ENCODE assay signal across 8 cellular contexts in the genomic region with DNA sequence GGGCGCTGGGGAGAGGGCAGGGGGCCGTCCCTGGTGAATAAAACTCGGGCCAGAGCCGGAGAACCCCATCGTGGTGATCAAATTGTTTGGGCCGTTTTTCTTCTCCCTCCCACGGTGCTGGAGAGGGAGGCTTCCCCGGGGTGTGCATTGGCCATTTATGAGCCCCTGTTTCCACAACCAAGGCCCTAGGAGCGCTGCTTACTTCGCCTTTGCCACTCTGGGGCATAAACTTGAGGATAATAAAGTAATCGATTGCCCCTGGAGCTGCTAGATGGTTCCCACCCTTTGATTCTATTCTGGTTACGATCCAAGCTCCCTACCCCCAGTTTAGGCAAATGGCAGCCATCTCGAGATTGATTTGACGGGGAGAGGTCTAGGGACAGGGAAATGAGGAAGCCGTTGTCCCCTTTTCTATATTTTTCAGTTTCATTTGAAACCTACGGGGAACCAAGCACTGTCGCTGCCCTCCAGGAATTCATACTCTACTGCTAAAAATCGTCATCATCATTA. TPM values are rescaled to one million over a fixed set of nuclear protein-coding genes. Genes with fewer than 3 reads are reported as not detected.
DNase-seq lines count a peak whose midpoint lies in the region; ATAC-seq, FAIRE-seq and TF ChIP-seq lines count a peak whose summit lies in the region.

No MANE protein-coding gene starts in this region.

- no peaks in the 10 kb centered on the region for H3K9me2 ChIP-seq in DOHH2 (replicated peaks; ENCODE audit: control insufficient read depth, low read length)

- H3K9ac ChIP-seq in astrocyte (ENCODE audit: low read length) (peak overlapping the region; percentile 86), iPS-20b (ENCODE audit: low read depth, low read length) (peak overlapping the region; percentile 85)

- peak overlapping the region; percentile 39 for H3K27ac ChIP-seq in DOHH2 (ENCODE audit: low read depth, low read length)
- peak overlapping the region; percentile 67 for H3K27ac ChIP-seq in astrocyte (ENCODE audit: low read depth, low read length)
- H3K27ac ChIP-seq in iPS-20b (ENCODE audit: low read length) = peak overlapping the region; percentile 2
- peak overlapping the region in 7 of 8 donors; percentile 6 to 86 (median 76) for H3K27ac ChIP-seq in spleen

- H3F3A ChIP-seq in DOHH2 (ENCODE audit: control insufficient read depth, insufficient read depth) = peaks cover 7% of the 10 kb centered on the region

- H4K20me1 ChIP-seq in DOHH2 (ENCODE audit: control insufficient read depth, insufficient read depth, low read depth, low read length) (no peaks in the 10 kb centered on the region; the same call in 1 of the 2 replicates), astrocyte (ENCODE audit: insufficient read depth, low read length) (peaks cover 16% of the 10 kb centered on the region)

- peaks cover 7% of the 10 kb centered on the region for H3K4me1 Mint-ChIP-seq in astrocyte (ENCODE audit: low read depth, unreplicated experiment)

- H3K27me3 ChIP-seq in DOHH2 (ENCODE audit: control insufficient read depth, low read length) (no peaks in the 10 kb centered on the region), MG63 (no peaks in the 10 kb centered on the region), astrocyte (ENCODE audit: insufficient read depth, low read length) (no peaks in the 10 kb centered on the region), iPS-20b (ENCODE audit: insufficient read depth, low read length) (no peaks in the 10 kb centered on the region), spleen (replicated peaks in 1 of 7) (no peaks in the 10 kb centered on the region)

- WGBS in spleen, 5 donors = 0 to 4% (median 1%) methylated on average over 14 to 18 of the region's 18 CpGs

- peak overlapping the region; percentile 97 for H3K4me3 ChIP-seq in DOHH2 (ENCODE audit: low read length)
- peak overlapping the region; percentile 96 for H3K4me3 ChIP-seq in MG63
- peak overlapping the region; percentile 90 for H3K4me3 ChIP-seq in astrocyte (ENCODE audit: insufficient read depth, low read depth, low read length)
- H3K4me3 ChIP-seq in iPS-20b (ENCODE audit: low read length) = peak overlapping the region; percentile 95
- H3K4me3 ChIP-seq in spleen = peak overlapping the region; percentile 85 to 99 (median 97)

- ATAC-seq in HG02678 (IDR thresholded peaks at IDR 0.05; ENCODE audit: unreplicated experiment) = no peak
- no peak for ATAC-seq in GM21528 (IDR thresholded peaks at IDR 0.05; ENCODE audit: low FRiP score, unreplicated experiment)

- peaks cover 4% of the 10 kb centered on the region for H3K36me3 Mint-ChIP-seq in astrocyte (ENCODE audit: low read depth, unreplicated experiment)

- peaks cover 52% of the 10 kb centered on the region for H3K4me1 ChIP-seq in DOHH2 (ENCODE audit: control insufficient read depth, low read length)
- peaks cover 6% of the 10 kb centered on the region for H3K4me1 ChIP-seq in astrocyte (ENCODE audit: insufficient read depth, low read length)
- peaks cover 24% of the 10 kb centered on the region for H3K4me1 ChIP-seq in iPS-20b (ENCODE audit: insufficient read depth, low read length)
- peaks cover 7 to 67% (median 51%) of the 10 kb centered on the region in 6 donors for H3K4me1 ChIP-seq in spleen

- TF ChIP-seq CTCF in DOHH2 (IDR thresholded peaks at IDR 0.05; ENCODE audit: low read depth, low read length, poor library complexity, severe bottlenecking) (no peak), astrocyte (IDR thresholded peaks at IDR 0.05; ENCODE audit: insufficient read depth, low read depth, low read length) (no peak), spleen (IDR thresholded peaks at IDR 0.05 in 8 of 11, conservative IDR thresholded peaks at IDR 0.05 in 3 of 11) (no peak)

- intact Hi-C loops in spleen (cut with DNase I; ENCODE audit: low total_unique reads) = no loop called here

- DNase-seq in MG63 (no peak), astrocyte (ENCODE audit: low read depth) (no peak), spleen (no peak), cortex of kidney (lab: John Stamatoyannopoulos, UW) (no peak)

- no peak for FAIRE-seq in astrocyte (lab: Jason Lieb, UNC)

- H3K4me3 Mint-ChIP-seq in astrocyte (ENCODE audit: unreplicated experiment) = peak overlapping the region; percentile 100

- no peak for TF ChIP-seq POLR2A in spleen (IDR thresholded peaks at IDR 0.05)

- no peaks in the 10 kb centered on the region for H3K27me3 Mint-ChIP-seq in astrocyte (ENCODE audit: low read depth, unreplicated experiment)

- H3K36me3 ChIP-seq in DOHH2 (ENCODE audit: control insufficient read depth, low read length) (peaks cover 42% of the 10 kb centered on the region), MG63 (peaks cover 22% of the 10 kb centered on the region), astrocyte (ENCODE audit: insufficient read depth, low read length) (no peaks in the 10 kb centered on the region), iPS-20b (ENCODE audit: insufficient read depth, low read depth, low read length) (peaks cover 19% of the 10 kb centered on the region), spleen (peaks cover 0 to 20% (median 11%) of the 10 kb centered on the region in 6 donors)

- H3K79me2 ChIP-seq in DOHH2 (ENCODE audit: control insufficient read depth, low read length) (peaks cover 68% of the 10 kb centered on the region), astrocyte (ENCODE audit: insufficient read depth, low read length) (peaks cover 30% of the 10 kb centered on the region)

- peak overlapping the region; percentile 86 for H3K4me2 ChIP-seq in DOHH2 (ENCODE audit: low read length)
- H3K4me2 ChIP-seq in astrocyte (ENCODE audit: low read length) = peak overlapping the region; percentile 92

- no peaks in the 10 kb centered on the region for H3K9me3 Mint-ChIP-seq in astrocyte (ENCODE audit: unreplicated experiment)

- H3K9me3 ChIP-seq in DOHH2 (ENCODE audit: control insufficient read depth, insufficient read depth, low read length) (no peaks in the 10 kb centered on the region), MG63 (no peaks in the 10 kb centered on the region), astrocyte (ENCODE audit: insufficient read depth, low read depth, low read length) (no peaks in the 10 kb centered on the region), iPS-20b (ENCODE audit: insufficient read depth, low read depth, low read length) (no peaks in the 10 kb centered on the region), spleen (no peaks in the 10 kb centered on the region)

- peak overlapping the region; percentile 94 for H2AFZ ChIP-seq in astrocyte (ENCODE audit: low read depth, low read length)

- no peak overlapping the region for H3K27ac Mint-ChIP-seq in astrocyte (ENCODE audit: unreplicated experiment)

RNA-seq across cellular contexts. Expression of a gene that starts 0.7 kb away (rescaled TPM):
- total RNA-seq in MG63 (2014; rRNA removed; shearing (Covaris generic); ENCODE audit: low replicate concordance) = 10.7 TPM in 2 replicates
- total RNA-seq in astrocyte = 14.6 and 14.7 TPM in 2 replicates
- total RNA-seq in spleen = 10 to 100 TPM; 13.3 to 24.9 (median 15.9) TPM
- polyA plus RNA-seq in spleen = 1 to 10 TPM; 2.8 to 5.3 (median 4.1) TPM

RNA-seq across cellular contexts. Expression of a gene that starts 2.5 kb away (rescaled TPM):
- 35.3 and 37.9 TPM in 2 replicates for total RNA-seq in MG63 (2014; rRNA removed; shearing (Covaris generic); ENCODE audit: low replicate concordance)
- total RNA-seq in astrocyte (94.7 and 99.7 TPM in 2 replicates), spleen (10 to 100 TPM; 26.4 to 40.5 (median 31.3) TPM)
- polyA plus RNA-seq in spleen = 10 to 100 TPM; 13.5 to 18.1 (median 14.8) TPM

RNA-seq across cellular contexts. Expression of a gene that starts 31.1 kb away (rescaled TPM):
- 6.7 and 7.6 TPM in 2 replicates for total RNA-seq in MG63 (2014; rRNA removed; shearing (Covaris generic); ENCODE audit: low replicate concordance)
- total RNA-seq in astrocyte (45.0 and 51.0 TPM in 2 replicates), spleen (10 to 100 TPM; 45.9 to 76.1 (median 67.2) TPM)
- 10 to 100 TPM; 22.9 to 42.9 (median 24.7) TPM for polyA plus RNA-seq in spleen

Comparison
In these comparisons a context has a peak if more than half of its experiments do, and no peak if none do; other contexts are left out.
1. H3K27ac ChIP-seq: peak in every context shown above with its lines; median percentile 76 in spleen; 67 in astrocyte; 39 in DOHH2; 2 in iPS-20b.